ENCODE assay signal across 21 cellular contexts in the genomic region with DNA sequence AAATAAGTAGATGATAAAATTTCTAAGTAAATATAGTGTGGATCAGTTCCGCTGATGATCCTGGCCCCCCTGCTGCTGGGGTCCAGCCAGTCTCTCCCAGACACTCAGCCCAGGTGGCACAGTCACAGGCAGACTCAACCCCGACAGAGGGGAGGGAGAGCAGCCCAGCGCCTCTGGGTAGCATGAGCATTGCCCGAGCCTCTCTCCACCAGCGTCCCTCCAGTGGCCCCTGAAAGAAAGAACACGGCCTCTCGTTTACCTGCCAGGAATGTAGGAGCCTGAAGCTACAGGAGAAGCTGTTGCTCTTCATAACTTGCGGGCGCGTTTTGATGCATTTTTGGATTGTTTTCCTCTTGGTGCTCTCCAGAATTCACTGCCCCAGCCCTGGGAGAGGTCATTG.
"Had no signal": no experiment of that assay in that cellular context is flagged by ENCODE, and none has a peak within 500 bp of the region (broad histone marks: within the 10 kb centered on the region; RNA-seq: fewer than 3 reads in every experiment).

No MANE protein-coding gene starts in this region.

- H3K4me1 Mint-ChIP-seq: central memory CD8-positive, alpha-beta T cell; stimulated activated memory B cell treated with anti-CD40 and anti-IgM and Interleukin-4, amounts not matched to agents 10 μg/mL and 1 μg/mL and 100 μg/mL, for 72 hours had no signal

- H3K36me3 ChIP-seq: transverse colon had no signal

- H3K27ac ChIP-seq: body of pancreas, transverse colon had no signal

- H3K4me3 Mint-ChIP-seq: central memory CD8-positive, alpha-beta T cell; dendritic cell treated with granulocyte-macrophage colony-stimulating factor and Interleukin-4, amounts not matched to agents 40 ng/mL and 50 ng/mL, for 4 days; effector memory CD8-positive, alpha-beta T cell; immature natural killer cell; natural killer cell treated with Interleukin-12 subunit alpha and Interleukin-12 subunit beta and Interleukin-15 and Interleukin-18, amount 100 ng/mL, for 72 hours; stimulated activated memory B cell treated with anti-CD40 and anti-IgM and Interleukin-4, amounts not matched to agents 10 μg/mL and 1 μg/mL and 100 μg/mL, for 72 hours had no signal

- H3K4me1 ChIP-seq: body of pancreas, transverse colon had no signal

- H3K36me3 Mint-ChIP-seq: activated naive CD4-positive, alpha-beta T cell treated with anti-CD3 and anti-CD28 coated beads, Interleukin-2, amount 50 U/mL, for 72 hours; natural killer cell treated with Interleukin-12 subunit alpha and Interleukin-12 subunit beta and Interleukin-15 and Interleukin-18, amount 100 ng/mL, for 72 hours; stimulated activated memory B cell treated with anti-CD40 and anti-IgM and Interleukin-4, amounts not matched to agents 10 μg/mL and 1 μg/mL and 100 μg/mL, for 72 hours had no signal

- DNase-seq: activated CD4-positive, alpha-beta T cell treated with anti-CD3 and anti-CD28 coated beads, Interleukin-2, amount 50 U/mL, for 4 hours; activated CD4-positive, CD25-positive, alpha-beta regulatory T cell; activated effector memory CD4-positive, alpha-beta T cell treated with Interleukin-2 at 50 U/mL for 16 hours; activated T-cell treated with anti-CD3 and anti-CD28 coated beads, Interleukin-2, amount 50 U/mL, for 1 hour; amniotic stem cell; body of pancreas; effector memory CD8-positive, alpha-beta T cell; hippocampal formation; immature natural killer cell; left cardiac atrium; occipital lobe; right cardiac atrium; stimulated activated CD4-positive, alpha-beta T cell treated with anti-CD3 and anti-CD28 coated beads, Interleukin-1b, Interleukin-23, amount 100 ng/mL, for 48 hours; T-helper 2 cell; transverse colon had no signal

- H3K9me3 ChIP-seq: body of pancreas, transverse colon had no signal

- H3K27ac Mint-ChIP-seq: activated naive CD4-positive, alpha-beta T cell treated with anti-CD3 and anti-CD28 coated beads, Interleukin-2, amount 50 U/mL, for 72 hours; dendritic cell treated with granulocyte-macrophage colony-stimulating factor and Interleukin-4, amounts not matched to agents 40 ng/mL and 50 ng/mL, for 4 days; effector memory CD8-positive, alpha-beta T cell; immature natural killer cell; natural killer cell treated with Interleukin-12 subunit alpha and Interleukin-12 subunit beta and Interleukin-15 and Interleukin-18, amount 100 ng/mL, for 72 hours; progenitor cell of endocrine pancreas; stimulated activated memory B cell treated with anti-CD40 and anti-IgM and Interleukin-4, amounts not matched to agents 10 μg/mL and 1 μg/mL and 100 μg/mL, for 72 hours had no signal

- H3K9me3 Mint-ChIP-seq: activated naive CD4-positive, alpha-beta T cell treated with anti-CD3 and anti-CD28 coated beads, Interleukin-2, amount 50 U/mL, for 72 hours; central memory CD8-positive, alpha-beta T cell had no signal

- H3K4me3 ChIP-seq: body of pancreas, transverse colon had no signal

- H3K27me3 Mint-ChIP-seq: dendritic cell treated with granulocyte-macrophage colony-stimulating factor and Interleukin-4, amounts not matched to agents 40 ng/mL and 50 ng/mL, for 4 days; natural killer cell treated with Interleukin-12 subunit alpha and Interleukin-12 subunit beta and Interleukin-15 and Interleukin-18, amount 100 ng/mL, for 72 hours; progenitor cell of endocrine pancreas had no signal

- H3K27me3 ChIP-seq: body of pancreas, transverse colon had no signal
